In the genomic region with DNA sequence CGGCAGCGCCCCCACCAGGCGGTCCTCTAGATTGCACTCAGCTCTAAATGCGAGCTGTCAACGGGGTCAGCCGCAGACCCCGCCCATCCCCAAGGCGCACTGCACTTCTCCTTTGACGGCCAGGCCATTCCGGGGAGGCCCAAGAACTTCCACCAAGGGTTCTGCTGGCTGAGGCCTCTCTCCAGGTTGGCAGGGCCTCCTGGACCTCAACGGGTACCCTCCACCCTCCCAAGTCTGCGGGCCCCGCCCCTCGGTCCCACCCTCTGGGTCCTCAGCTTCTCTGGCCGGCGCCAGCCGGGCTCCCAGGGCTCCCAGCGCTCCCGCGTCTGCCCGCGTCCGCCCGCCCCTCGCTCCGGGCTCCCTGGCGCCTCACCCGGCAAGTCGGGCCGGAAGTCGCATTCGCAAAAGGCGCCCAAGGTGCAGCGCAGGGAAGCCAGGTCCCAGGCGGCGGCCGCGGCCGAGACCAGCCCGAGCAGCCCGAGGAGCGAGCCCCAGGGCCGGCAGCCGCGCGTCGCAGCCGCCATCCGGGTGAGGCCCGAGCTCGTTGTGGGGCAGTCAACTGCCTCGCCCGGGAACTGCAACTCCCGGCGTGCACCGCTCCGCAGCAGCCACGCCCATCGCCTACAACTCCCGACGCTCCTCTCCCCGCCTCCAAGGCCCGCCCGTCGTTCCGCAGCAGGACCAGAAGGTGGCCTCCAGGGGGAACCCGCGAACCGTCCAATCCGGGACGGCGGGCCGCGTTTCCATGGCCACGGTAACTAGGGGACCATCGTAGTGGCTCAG, we compare ENCODE assay signal across 8 cellular contexts. TPM values are rescaled to one million over a fixed set of nuclear protein-coding genes. Genes with fewer than 3 reads are reported as not detected.
DNase-seq lines count a peak whose midpoint lies in the region; ATAC-seq and TF ChIP-seq lines count a peak whose summit lies in the region.

Gene TOR2A (minus strand): TSS at position 548 of the 783 bp plus-strand sequence. CDS start 24 bp downstream, at position 524.

- H3K9ac ChIP-seq in endocrine pancreas (ENCODE audit: control insufficient read depth, insufficient read depth, low read length) = peak within 1 kb of the TSS; percentile 52

- no peaks in the 10 kb centered on the region for H3K9me3 Mint-ChIP-seq in Calu3 (ENCODE audit: low read depth, unreplicated experiment)

- intact Hi-C loops in Calu3 (cut with micrococcal nuclease; ENCODE audit: unreplicated experiment) = loop anchor here (5.0 kb wide), 2 partner anchors 137 to 143 kb away; no protein-coding TSS in a partner anchor

- BruUV-seq in Calu3 (replicated peaks; lab: Mats Ljungman, UMichigan) = no TSS peak

- CTCF ChIA-PET in Calu3 (lab: Charles Lee) = interaction anchor here (0.8 to 1.6 kb wide), 21 partner anchors 9 to 232 kb away, joined by 3 to 21 read pairs (median 5); partner anchors contain the start of genes CDK9, CFAP157, PTRH1 and ST6GALNAC4

- no peaks in the 10 kb centered on the region for H3K4me1 Mint-ChIP-seq in Calu3 (ENCODE audit: low read depth, unreplicated experiment)

- no peaks in the 10 kb centered on the region for H3K9me3 ChIP-seq in endocrine pancreas (ENCODE audit: control insufficient read depth, low read length)

- H3K27me3 ChIP-seq in endocrine pancreas (ENCODE audit: control insufficient read depth, insufficient read depth, low read length) = no peaks in the 10 kb centered on the region

- no peak within 1 kb of the TSS for H3K4me3 ChIP-seq in endocrine pancreas (ENCODE audit: control insufficient read depth, insufficient read depth, low read length)

- H3K36me3 ChIP-seq in endocrine pancreas (ENCODE audit: control insufficient read depth, insufficient read depth, low read length) = no peaks in the 10 kb centered on the region

- peak; percentile 80 for ATAC-seq in GM21381 (IDR thresholded peaks at IDR 0.05; ENCODE audit: unreplicated experiment)

- peak; percentile 95 for DNase-seq in Calu3
- DNase-seq in HUDEP-2 (lab: John Stamatoyannopoulos, UW; ENCODE audit: unreplicated experiment in 76 of 76) = peak in 75 of 76 experiments; percentile 34 to 97 (median 94)
- peak; percentile 98 for DNase-seq in NOMO-1 treated with dmso at 0.1 percent for 144 hours (lab: John Stamatoyannopoulos, UW; ENCODE audit: unreplicated experiment)
- peak; percentile 95 to 97 (median 95) for DNase-seq in activated CD8-positive, alpha-beta memory T cell treated with anti-CD3 and anti-CD28 coated beads for 48 hours (ENCODE audit: low read depth in 2 of 3, low spot score in 2 of 3)
- peak; percentile 99 for DNase-seq in mesenteric fat pad (ENCODE audit: low spot score)
- DNase-seq in stimulated activated CD8-positive, alpha-beta memory T cell treated with anti-CD3 and anti-CD28 coated beads, Interleukin-15, amount 100 ng/mL, for 24 hours (ENCODE audit: low read depth) = peak; percentile 94

- H3K27ac Mint-ChIP-seq in Calu3 (ENCODE audit: unreplicated experiment) = no peak within 1 kb of the TSS

- TF ChIP-seq CTCF in Calu3 (IDR thresholded peaks at IDR 0.05; ENCODE audit: unreplicated experiment) = peak; percentile 88

- peaks cover 6% of the 10 kb centered on the region for H3K36me3 Mint-ChIP-seq in Calu3 (ENCODE audit: insufficient read depth, unreplicated experiment)

- H3K27me3 Mint-ChIP-seq in Calu3 (ENCODE audit: unreplicated experiment) = peaks cover 39% of the 10 kb centered on the region

- H3K4me1 ChIP-seq in endocrine pancreas (ENCODE audit: control insufficient read depth, insufficient read depth, low read length) = peaks cover 4% of the 10 kb centered on the region

- H3K4me3 Mint-ChIP-seq in Calu3 (ENCODE audit: low read depth, unreplicated experiment) = peak within 1 kb of the TSS; percentile 67

RNA-seq across cellular contexts. Expression of gene TOR2A, which starts in this region (rescaled TPM):
- total RNA-seq in Calu3 (2022) = 7.0 and 7.6 TPM in 2 replicates
- total RNA-seq in mesenteric fat pad = 8.6 TPM
